Comparison of ENCODE assay signal across 11 cellular contexts in the genomic region with DNA sequence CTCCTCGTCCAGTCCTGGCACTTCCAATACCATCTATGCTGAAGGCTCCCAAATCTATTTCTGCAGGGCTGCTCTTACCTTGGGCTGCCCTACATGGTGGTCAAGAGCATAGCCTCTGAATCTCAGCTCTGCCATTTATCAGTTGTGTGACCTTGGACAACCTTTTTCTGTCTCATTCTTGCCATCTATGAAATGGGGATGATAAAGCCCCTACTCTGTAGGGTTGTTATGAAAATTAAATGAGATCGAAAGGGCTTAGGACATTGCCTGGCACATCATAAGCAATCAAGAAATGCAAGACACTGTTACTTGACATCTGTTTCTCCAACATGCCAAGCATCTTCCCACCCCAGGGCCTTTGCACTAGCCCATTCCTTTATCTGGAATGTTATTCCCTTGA.
"Had no signal": no experiment of that assay in that cellular context is flagged by ENCODE, and none has a peak within 500 bp of the region (broad histone marks: within the 10 kb centered on the region; RNA-seq: fewer than 3 reads in every experiment).

No MANE protein-coding gene starts in this region.

- H3K27ac ChIP-seq: GM23248, HL-60, KMS-11 had no signal

- H3K4me2 ChIP-seq: KMS-11 had no signal

- DNase-seq: GM23248, GOT3, H9, HCEC 1CT, HFFc6, IMR-90, Karpas-422, KBM-7 had no signal

- FAIRE-seq: H54 had no signal

- H2AFZ ChIP-seq: GM23248 had no signal

- H3K4me3 ChIP-seq: GM23248 had no signal

- H3K9ac ChIP-seq: GM23248, KMS-11 had no signal
